In genomic region chr20:35087355-35087754, GRCh38 we compare ENCODE assay signal across 25 cellular contexts. TPM values are rescaled to one million over a fixed set of nuclear protein-coding genes. Genes with fewer than 3 reads are reported as not detected.
DNase-seq lines count a peak whose midpoint lies in the region; ATAC-seq and TF ChIP-seq lines count a peak whose summit lies in the region.
"Had no signal": no experiment of that assay in that cellular context is flagged by ENCODE, and none has a peak within 500 bp of the region (broad histone marks: within the 10 kb centered on the region; RNA-seq: fewer than 3 reads in every experiment).

No MANE protein-coding gene starts in this region.

- peak overlapping the region in 1 of 2 donors; percentile 68 for H3K4me3 Mint-ChIP-seq in activated T-cell treated with anti-CD3 and anti-CD28 coated beads, Interleukin-2, amount 50 U/mL, for 72 hours
- H3K4me3 Mint-ChIP-seq in brain: peak overlapping the region in 1 of 5 experiments; percentile 78
- H3K4me3 Mint-ChIP-seq in osteocyte (ENCODE audit: unreplicated experiment): no peak overlapping the region
- H3K4me3 Mint-ChIP-seq: CD14-positive monocyte, H9 had no signal

- H3K9me3 Mint-ChIP-seq in activated T-cell treated with anti-CD3 and anti-CD28 coated beads, Interleukin-2, amount 50 U/mL, for 72 hours: no peaks in the 10 kb centered on the region
- no peaks in the 10 kb centered on the region for H3K9me3 Mint-ChIP-seq in brain
- no peaks in the 10 kb centered on the region for H3K9me3 Mint-ChIP-seq in osteocyte (ENCODE audit: unreplicated experiment)
- H3K9me3 Mint-ChIP-seq: CD14-positive monocyte, H9 had no signal

- ATAC-seq in activated T-cell treated with anti-CD3 and anti-CD28 coated beads, Interleukin-2, amount 50 U/mL, for 72 hours (replicated peaks in 1 of 2): no peak
- ATAC-seq in HG03521 (IDR thresholded peaks at IDR 0.05; ENCODE audit: unreplicated experiment) (no peak), HG02970 (IDR thresholded peaks at IDR 0.05; ENCODE audit: low FRiP score, unreplicated experiment) (no peak), HG02798 (IDR thresholded peaks at IDR 0.05; ENCODE audit: poor library complexity, unreplicated experiment) (no peak)
- ATAC-seq: right cardiac atrium had no signal

- no peak for DNase-seq in activated T-cell treated with anti-CD3 and anti-CD28 coated beads, Interleukin-2, amount 50 U/mL, for 72 hours
- DNase-seq in activated T-cell treated with anti-CD3 and anti-CD28 coated beads, Interleukin-2, amount 50 U/mL, for 1 hour: no peak
- peak; percentile 32 for DNase-seq in HuH-7 (ENCODE audit: low spot score)
- DNase-seq in osteocyte (ENCODE audit: extremely low spot score, unreplicated experiment): no peak
- DNase-seq: activated CD4-positive, alpha-beta T cell treated with anti-CD3 and anti-CD28 coated beads, Interleukin-2, amount 50 U/mL, for 4 hours; activated gamma-delta T cell treated with Interleukin-2 at 50 U/mL for 16 hours; amygdala; Calu3; colonic mucosa; DMS79 treated with DMSO at 0.1 percent for 48 hours; effector memory CD4-positive, alpha-beta T cell; H9; head of caudate nucleus; Karpas-422; kidney; midbrain; NCI-H1436 treated with DMSO at 0.1 percent for 48 hours; right cardiac atrium; RPMI8226; stimulated activated CD4-positive, alpha-beta T cell treated with anti-CD3 and anti-CD28 coated beads, Interleukin-2, amount 100 ng/mL, for 48 hours had no signal

- peaks cover 7 to 11% of the 10 kb centered on the region in 2 donors for H3K36me3 Mint-ChIP-seq in activated T-cell treated with anti-CD3 and anti-CD28 coated beads, Interleukin-2, amount 50 U/mL, for 72 hours (ENCODE audit: insufficient read depth in 2 of 2)
- peaks cover 51% of the 10 kb centered on the region for H3K36me3 Mint-ChIP-seq in brain
- peaks cover 3% of the 10 kb centered on the region for H3K36me3 Mint-ChIP-seq in osteocyte (ENCODE audit: unreplicated experiment)

- H3K27me3 Mint-ChIP-seq in activated T-cell treated with anti-CD3 and anti-CD28 coated beads, Interleukin-2, amount 50 U/mL, for 72 hours (ENCODE audit: low read depth): no peaks in the 10 kb centered on the region
- H3K27me3 Mint-ChIP-seq in brain (peaks cover 7% of the 10 kb centered on the region), osteocyte (ENCODE audit: unreplicated experiment) (no peaks in the 10 kb centered on the region)

- TF ChIP-seq CTCF in brain (conservative IDR thresholded peaks at IDR 0.05) (no peak), osteocyte (IDR thresholded peaks at IDR 0.05) (no peak)

- peaks cover 65% of the 10 kb centered on the region for H3K4me1 Mint-ChIP-seq in activated T-cell treated with anti-CD3 and anti-CD28 coated beads, Interleukin-2, amount 50 U/mL, for 72 hours (ENCODE audit: low read depth)
- H3K4me1 Mint-ChIP-seq in brain (peaks cover 58% of the 10 kb centered on the region), osteocyte (ENCODE audit: unreplicated experiment) (peaks cover 33% of the 10 kb centered on the region)

- peak overlapping the region; percentile 75 for H3K27ac Mint-ChIP-seq in activated T-cell treated with anti-CD3 and anti-CD28 coated beads, Interleukin-2, amount 50 U/mL, for 72 hours
- H3K27ac Mint-ChIP-seq in brain: peak overlapping the region in 3 of 5 experiments; percentile 49 to 61 (median 56)
- H3K27ac Mint-ChIP-seq in osteocyte (ENCODE audit: unreplicated experiment): peak overlapping the region; percentile 35
- H3K27ac Mint-ChIP-seq: H9 had no signal

RNA-seq across cellular contexts. Expression of gene TRPC4AP, which starts 5.3 kb away (rescaled TPM):
- 10 to 100 TPM; 72.8 to 78.6 TPM for total RNA-seq in activated T-cell treated with anti-CD3 and anti-CD28 coated beads, Interleukin-2, amount 50 U/mL, for 72 hours
- 66.8 TPM for polyA plus RNA-seq in brain (ENCODE audit: insufficient read depth, low read depth, low replicate concordance)
- 83.0 TPM in 2 replicates for total RNA-seq in osteocyte

RNA-seq across cellular contexts. Expression of gene EDEM2, which starts 59.8 kb away (rescaled TPM):
- 10 to 100 TPM; 33.5 to 35.8 TPM for total RNA-seq in activated T-cell treated with anti-CD3 and anti-CD28 coated beads, Interleukin-2, amount 50 U/mL, for 72 hours
- 19.0 TPM for polyA plus RNA-seq in brain (ENCODE audit: insufficient read depth, low read depth, low replicate concordance)
- total RNA-seq in osteocyte: 16.8 and 17.5 TPM in 2 replicates
